8 cellular contexts compared by ENCODE assay signal in the genomic region with DNA sequence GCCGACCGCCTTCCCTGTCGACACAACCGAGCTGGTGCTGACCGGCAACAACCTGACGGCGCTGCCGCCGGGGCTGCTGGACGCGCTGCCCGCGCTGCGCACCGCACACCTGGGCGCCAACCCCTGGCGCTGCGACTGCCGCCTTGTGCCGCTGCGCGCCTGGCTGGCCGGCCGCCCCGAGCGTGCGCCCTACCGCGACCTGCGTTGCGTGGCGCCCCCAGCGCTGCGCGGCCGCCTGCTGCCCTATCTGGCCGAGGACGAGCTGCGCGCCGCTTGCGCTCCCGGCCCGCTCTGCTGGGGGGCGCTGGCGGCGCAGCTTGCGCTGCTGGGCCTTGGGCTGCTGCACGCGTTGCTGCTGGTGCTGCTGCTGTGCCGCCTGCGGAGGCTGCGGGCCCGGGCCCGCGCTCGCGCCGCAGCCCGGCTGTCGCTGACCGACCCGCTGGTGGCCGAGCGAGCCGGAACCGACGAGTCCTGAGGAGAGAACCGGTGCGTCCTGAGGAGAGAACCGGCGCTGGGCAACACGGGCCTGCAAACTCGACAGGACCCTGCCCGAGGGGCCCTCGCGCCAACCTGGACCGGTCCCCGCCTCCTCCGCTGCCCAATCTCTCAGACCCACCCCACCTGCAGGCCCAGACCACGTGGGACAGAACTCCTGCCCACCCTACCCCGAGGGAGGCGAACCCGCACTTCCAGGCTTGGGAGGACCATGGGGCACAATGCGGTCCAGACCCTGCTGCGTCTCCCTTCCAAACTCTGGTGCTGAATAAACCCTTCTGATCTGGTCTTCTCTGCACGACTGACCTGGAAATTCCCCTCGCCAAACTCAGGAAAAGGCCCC.
DNase-seq lines count a peak whose midpoint lies in the region; ATAC-seq lines count a peak whose summit lies in the region.

No MANE protein-coding gene starts in this region.

- peak; percentile 10 for DNase-seq in SIG-M5 treated with dmso at 0.1 percent for 504 hours (lab: John Stamatoyannopoulos, UW; ENCODE audit: unreplicated experiment)
- no peak for DNase-seq in SIG-M5 (lab: John Stamatoyannopoulos, UW)
- peak; percentile 65 for DNase-seq in activated T-cell treated with anti-CD3 and anti-CD28 coated beads, Interleukin-2, amount 50 U/mL, for 24 hours
- peak; percentile 59 for DNase-seq in stimulated activated naive CD8-positive, alpha-beta T cell treated with anti-CD3 and anti-CD28 coated beads, Interleukin-15, Interleukin-2, amounts not matched to agents 100 U/mL and 50 U/mL, for 24 hours
- DNase-seq in cortex of kidney (lab: John Stamatoyannopoulos, UW) = no peak
- no peak for DNase-seq in RKO (ENCODE audit: low spot score)

- peaks cover 14% of the 10 kb centered on the region for H3K4me1 Mint-ChIP-seq in activated T-cell treated with anti-CD3 and anti-CD28 coated beads, Interleukin-2, amount 50 U/mL, for 24 hours (ENCODE audit: low read depth)

- H3K9me3 Mint-ChIP-seq in activated T-cell treated with anti-CD3 and anti-CD28 coated beads, Interleukin-2, amount 50 U/mL, for 24 hours = no peaks in the 10 kb centered on the region

- no peak overlapping the region for H3K27ac Mint-ChIP-seq in activated T-cell treated with anti-CD3 and anti-CD28 coated beads, Interleukin-2, amount 50 U/mL, for 24 hours

- H3K9ac ChIP-seq in iPS-20b (ENCODE audit: low read depth, low read length) = no peak overlapping the region

- H3K9me3 ChIP-seq in iPS-20b (ENCODE audit: insufficient read depth, low read depth, low read length) = no peaks in the 10 kb centered on the region

- H3K27me3 Mint-ChIP-seq in activated T-cell treated with anti-CD3 and anti-CD28 coated beads, Interleukin-2, amount 50 U/mL, for 24 hours = peaks cover 54% of the 10 kb centered on the region

- no peaks in the 10 kb centered on the region for H3K36me3 ChIP-seq in iPS-20b (ENCODE audit: insufficient read depth, low read depth, low read length)

- no peak overlapping the region for H3K4me3 Mint-ChIP-seq in activated T-cell treated with anti-CD3 and anti-CD28 coated beads, Interleukin-2, amount 50 U/mL, for 24 hours

- H3K27ac ChIP-seq in iPS-20b (ENCODE audit: low read length) = no peak overlapping the region

- ATAC-seq in stimulated activated naive CD8-positive, alpha-beta T cell treated with anti-CD3 and anti-CD28 coated beads, Interleukin-15, Interleukin-2, amounts not matched to agents 100 U/mL and 50 U/mL, for 24 hours = peak; percentile 73
- ATAC-seq in HG02852 (IDR thresholded peaks at IDR 0.05; ENCODE audit: unreplicated experiment) = no peak

- H3K27me3 ChIP-seq in iPS-20b (ENCODE audit: insufficient read depth, low read length) = peaks cover 100% of the 10 kb centered on the region

- H3K4me1 ChIP-seq in iPS-20b (ENCODE audit: insufficient read depth, low read length) = no peaks in the 10 kb centered on the region

- H3K4me3 ChIP-seq in iPS-20b (ENCODE audit: low read length) = peak overlapping the region; percentile 45; the same call in 1 of the 2 replicates

- H3K36me3 Mint-ChIP-seq in activated T-cell treated with anti-CD3 and anti-CD28 coated beads, Interleukin-2, amount 50 U/mL, for 24 hours (ENCODE audit: low read depth) = no peaks in the 10 kb centered on the region

Comparison
In these comparisons a context has a peak if more than half of its experiments do, and no peak if none do; other contexts are left out.
1. DNase-seq: peak in SIG-M5 treated with dmso at 0.1 percent for 504 hours (single experiment), activated T-cell treated with anti-CD3 and anti-CD28 coated beads, Interleukin-2, amount 50 U/mL, for 24 hours (single experiment) and stimulated activated naive CD8-positive, alpha-beta T cell treated with anti-CD3 and anti-CD28 coated beads, Interleukin-15, Interleukin-2, amounts not matched to agents 100 U/mL and 50 U/mL, for 24 hours (single experiment); none in SIG-M5 (single experiment), cortex of kidney (single experiment) and RKO (single experiment).